In genomic region chr16:56682703-56683397, GRCh38 we compare ENCODE assay signal across 8 cellular contexts. TPM values are rescaled to one million over a fixed set of nuclear protein-coding genes. Genes with fewer than 3 reads are reported as not detected.
DNase-seq lines count a peak whose midpoint lies in the region; ATAC-seq lines count a peak whose summit lies in the region.

No MANE protein-coding gene starts in this region.

- CTCF ChIA-PET in CD4-positive, alpha-beta memory T cell (lab: Charles Lee; ENCODE audit: partially characterized antibody): interaction anchor here (1.1 to 3.3 kb wide), 6 partner anchors 9 to 106 kb away, joined by 3 to 12 read pairs (median 6); no protein-coding TSS in a partner anchor
- CTCF ChIA-PET in activated naive CD4-positive, alpha-beta T cell treated with anti-CD3 and anti-CD28 coated beads, Interleukin-2, amount 10 ng/mL, durations not matched to agents 7 days and 5 days (lab: Charles Lee): interaction anchor here (0.9 to 1.8 kb wide), 6 partner anchors 9 to 112 kb away, joined by 3 to 7 read pairs (median 4); no protein-coding TSS in a partner anchor

- H3K27ac ChIP-seq in CD4-positive, alpha-beta memory T cell (ENCODE audit: low read depth, low read length): peak overlapping the region; percentile 74
- H3K27ac ChIP-seq in iPS-20b (ENCODE audit: low read length) (no peak overlapping the region), stomach smooth muscle (ENCODE audit: low read length) (peak overlapping the region; percentile 77)

- DNase-seq in CD4-positive, alpha-beta memory T cell: peak in 1 of 5 donors; percentile 10
- DNase-seq in activated naive CD4-positive, alpha-beta T cell treated with anti-CD3 and anti-CD28 coated beads, Interleukin-2, amount 10 ng/mL, durations not matched to agents 7 days and 5 days: peak; percentile 32
- no peak for DNase-seq in NCI-H2227 (lab: John Stamatoyannopoulos, UW; ENCODE audit: unreplicated experiment)

- intact Hi-C loops in CD4-positive, alpha-beta memory T cell (cut with micrococcal nuclease): loop anchor here (1.0 to 5.0 kb wide), 6 partner anchors 19 to 231 kb away; partner anchors contain the start of genes MT2A, NUDT21, NUP93 and OGFOD1

- peaks cover 8 to 14% of the 10 kb centered on the region in 2 donors for H3K36me3 Mint-ChIP-seq in CD4-positive, alpha-beta memory T cell
- H3K36me3 Mint-ChIP-seq in activated naive CD4-positive, alpha-beta T cell treated with anti-CD3 and anti-CD28 coated beads, Interleukin-2, amount 10 ng/mL, durations not matched to agents 7 days and 5 days: peaks cover 14% of the 10 kb centered on the region

- H3K36me3 ChIP-seq in CD4-positive, alpha-beta memory T cell (ENCODE audit: insufficient read depth, low read length): no peaks in the 10 kb centered on the region
- H3K36me3 ChIP-seq in iPS-20b (ENCODE audit: insufficient read depth, low read depth, low read length) (no peaks in the 10 kb centered on the region), stomach smooth muscle (ENCODE audit: control insufficient read depth in 2 of 2, insufficient read depth in 2 of 2, low read length in 2 of 2) (no peaks in the 10 kb centered on the region)

- no peaks in the 10 kb centered on the region for H3K27me3 ChIP-seq in CD4-positive, alpha-beta memory T cell (ENCODE audit: insufficient read depth, low read length)
- H3K27me3 ChIP-seq in iPS-20b (ENCODE audit: insufficient read depth, low read length): peaks cover 68% of the 10 kb centered on the region
- H3K27me3 ChIP-seq in stomach smooth muscle (ENCODE audit: control insufficient read depth in 1 of 2, insufficient read depth in 2 of 2, low read length in 2 of 2): no peaks in the 10 kb centered on the region

- H3K27ac Mint-ChIP-seq in CD4-positive, alpha-beta memory T cell: peak overlapping the region; percentile 94 to 99 (median 97)
- H3K27ac Mint-ChIP-seq in activated naive CD4-positive, alpha-beta T cell treated with anti-CD3 and anti-CD28 coated beads, Interleukin-2, amount 10 ng/mL, durations not matched to agents 7 days and 5 days: peak overlapping the region; percentile 97

- H3K4me3 ChIP-seq in CD4-positive, alpha-beta memory T cell (ENCODE audit: low read length in 2 of 2): peak overlapping the region; percentile 64 to 79
- H3K4me3 ChIP-seq in iPS-20b (ENCODE audit: low read length): peak overlapping the region; percentile 73
- H3K4me3 ChIP-seq in stomach smooth muscle (ENCODE audit: low read length in 2 of 2): peak overlapping the region; percentile 89 to 91

- H3K9me3 ChIP-seq in CD4-positive, alpha-beta memory T cell (ENCODE audit: control insufficient read depth in 1 of 2, low read length in 2 of 2): no peaks in the 10 kb centered on the region
- H3K9me3 ChIP-seq in iPS-20b (ENCODE audit: insufficient read depth, low read depth, low read length) (peaks cover 3% of the 10 kb centered on the region; the same call in 1 of the 2 replicates), stomach smooth muscle (ENCODE audit: control insufficient read depth in 2 of 2, low read length in 2 of 2) (peaks cover 2 to 4% of the 10 kb centered on the region in 2 donors)

- H3K4me1 ChIP-seq in CD4-positive, alpha-beta memory T cell (ENCODE audit: insufficient read depth, low read length): peaks cover 22% of the 10 kb centered on the region
- H3K4me1 ChIP-seq in iPS-20b (ENCODE audit: insufficient read depth, low read length): peaks cover 9% of the 10 kb centered on the region; the same call in 1 of the 2 replicates
- peaks cover 30% of the 10 kb centered on the region for H3K4me1 ChIP-seq in stomach smooth muscle (ENCODE audit: control insufficient read depth, insufficient read depth, low read length)

- POLR2A ChIA-PET in CD4-positive, alpha-beta memory T cell (lab: Charles Lee; ENCODE audit: partially characterized antibody): interaction anchor here (0.6 to 2.9 kb wide), 13 partner anchors 9 to 498 kb away, joined by 3 to 30 read pairs (median 6); partner anchors contain the start of genes MT1F, MT1H and MT2A

- ATAC-seq in HG02759 (IDR thresholded peaks at IDR 0.05; ENCODE audit: unreplicated experiment): peak; percentile 10
- no peak for ATAC-seq in GM21360 (IDR thresholded peaks at IDR 0.05; ENCODE audit: unreplicated experiment)
- no peak for ATAC-seq in GM21717 (IDR thresholded peaks at IDR 0.05; ENCODE audit: unreplicated experiment)

- no peaks in the 10 kb centered on the region for H3K27me3 Mint-ChIP-seq in CD4-positive, alpha-beta memory T cell
- H3K27me3 Mint-ChIP-seq in activated naive CD4-positive, alpha-beta T cell treated with anti-CD3 and anti-CD28 coated beads, Interleukin-2, amount 10 ng/mL, durations not matched to agents 7 days and 5 days: no peaks in the 10 kb centered on the region

- H3K4me3 Mint-ChIP-seq in CD4-positive, alpha-beta memory T cell: peak overlapping the region; percentile 94 to 99 (median 96)
- peak overlapping the region; percentile 94 for H3K4me3 Mint-ChIP-seq in activated naive CD4-positive, alpha-beta T cell treated with anti-CD3 and anti-CD28 coated beads, Interleukin-2, amount 10 ng/mL, durations not matched to agents 7 days and 5 days

- H3K9me3 Mint-ChIP-seq in CD4-positive, alpha-beta memory T cell: peaks cover 0 to 4% (median 1%) of the 10 kb centered on the region in 8 donors
- peaks cover 3% of the 10 kb centered on the region for H3K9me3 Mint-ChIP-seq in activated naive CD4-positive, alpha-beta T cell treated with anti-CD3 and anti-CD28 coated beads, Interleukin-2, amount 10 ng/mL, durations not matched to agents 7 days and 5 days

- peaks cover 13 to 31% (median 18%) of the 10 kb centered on the region in 4 donors for H3K4me1 Mint-ChIP-seq in CD4-positive, alpha-beta memory T cell
- H3K4me1 Mint-ChIP-seq in activated naive CD4-positive, alpha-beta T cell treated with anti-CD3 and anti-CD28 coated beads, Interleukin-2, amount 10 ng/mL, durations not matched to agents 7 days and 5 days: peaks cover 29% of the 10 kb centered on the region

- H3K9ac ChIP-seq in iPS-20b (ENCODE audit: low read depth, low read length) (peak overlapping the region; percentile 81; the same call in 1 of the 2 replicates), stomach smooth muscle (ENCODE audit: low read length in 2 of 2) (peak overlapping the region; percentile 93 to 94)

RNA-seq across cellular contexts. Expression of gene MT1X, which starts 0.6 kb away (rescaled TPM):
- 10 to 100 TPM; 21.0 to 23.7 TPM for total RNA-seq in CD4-positive, alpha-beta memory T cell
- polyA plus RNA-seq in CD4-positive, alpha-beta memory T cell: 100 to 1,000 TPM in 1 of 2 donors, 10 to 100 TPM in 1; 76.0 to 146 TPM

RNA-seq across cellular contexts. Expression of gene MT1H, which starts 13.2 kb away (rescaled TPM):
- under 1 TPM in 1 of 2 experiments, not detected in 1; 0.78 TPM for total RNA-seq in CD4-positive, alpha-beta memory T cell
- polyA plus RNA-seq in CD4-positive, alpha-beta memory T cell: not detected

RNA-seq across cellular contexts. Expression of gene MT1G, which starts 15.0 kb away (rescaled TPM):
- total RNA-seq in CD4-positive, alpha-beta memory T cell: not detected
- polyA plus RNA-seq in CD4-positive, alpha-beta memory T cell: 1 to 10 TPM in 1 of 2 donors, not detected in 1; 1.3 TPM

RNA-seq across cellular contexts. Expression of gene MT1F, which starts 25.1 kb away (rescaled TPM):
- total RNA-seq in CD4-positive, alpha-beta memory T cell: 10 to 100 TPM in 1 of 2 experiments, 1 to 10 TPM in 1; 8.3 to 12.9 TPM
- polyA plus RNA-seq in CD4-positive, alpha-beta memory T cell: 10 to 100 TPM; 12.0 to 28.9 TPM

RNA-seq across cellular contexts. Expression of gene MT1B, which starts 31.2 kb away (rescaled TPM):
- total RNA-seq in CD4-positive, alpha-beta memory T cell: not detected
- not detected for polyA plus RNA-seq in CD4-positive, alpha-beta memory T cell
